11 cellular contexts compared by ENCODE assay signal in genomic region chr11:117874253-117874909, GRCh38. TPM values are rescaled to one million over a fixed set of nuclear protein-coding genes. Genes with fewer than 3 reads are reported as not detected.
A peak's percentile ranks its signal among the peaks of the same experiment; 100 is the strongest.
DNase-seq lines count a peak whose midpoint lies in the region; ATAC-seq, FAIRE-seq and TF ChIP-seq lines count a peak whose summit lies in the region.
"Had no signal": no experiment of that assay in that cellular context is flagged by ENCODE, and none has a peak within 500 bp of the region (broad histone marks: within the 10 kb centered on the region; RNA-seq: fewer than 3 reads in every experiment).

No MANE protein-coding gene starts in this region.

- peaks cover 36% of the 10 kb centered on the region for H3K4me1 ChIP-seq in CD8-positive, alpha-beta T cell (ENCODE audit: insufficient read depth, low read length)
- H3K4me1 ChIP-seq in iPS-15b (ENCODE audit: control insufficient read depth, insufficient read depth, low read length) (peaks cover 30% of the 10 kb centered on the region), prostate gland (replicated peaks) (no peaks in the 10 kb centered on the region)

- no peak for TF ChIP-seq POLR2A in prostate gland (IDR thresholded peaks at IDR 0.05)

- no peak for FAIRE-seq in HTR-8/SVneo (lab: Jason Lieb, UNC)

- no peaks in the 10 kb centered on the region for H3K36me3 ChIP-seq in CD8-positive, alpha-beta T cell (ENCODE audit: insufficient read depth, low read length)
- no peaks in the 10 kb centered on the region for H3K36me3 ChIP-seq in iPS-15b (ENCODE audit: control insufficient read depth, insufficient read depth, low read length)
- no peaks in the 10 kb centered on the region for H3K36me3 ChIP-seq in prostate gland

- POLR2A ChIA-PET in CD8-positive, alpha-beta T cell (lab: Charles Lee): interaction anchor here (1.2 kb wide), 1 partner anchor 128 kb away, joined by 4 read pairs; no protein-coding TSS in a partner anchor

- peaks cover 28% of the 10 kb centered on the region for H3K4me1 Mint-ChIP-seq in CD8-positive, alpha-beta T cell (ENCODE audit: low read depth)
- peaks cover 20% of the 10 kb centered on the region for H3K4me1 Mint-ChIP-seq in activated CD4-positive, alpha-beta T cell treated with anti-CD3 and anti-CD28 coated beads, Interleukin-2, amount 10 ng/mL, durations not matched to agents 24 days and 14 days

- H3K4me3 ChIP-seq in CD8-positive, alpha-beta T cell (ENCODE audit: low read depth, low read length): no peak overlapping the region
- peak overlapping the region; percentile 93 for H3K4me3 ChIP-seq in iPS-15b (ENCODE audit: low read depth, low read length)
- H3K4me3 ChIP-seq in prostate gland: no peak overlapping the region

- H3K9ac ChIP-seq in iPS-15b (ENCODE audit: low read depth, low read length): peak overlapping the region; percentile 60

- no peak overlapping the region for H3K27ac ChIP-seq in CD8-positive, alpha-beta T cell (ENCODE audit: low read depth, low read length)
- peak overlapping the region; percentile 24 to 58 for H3K27ac ChIP-seq in prostate gland

- no peaks in the 10 kb centered on the region for H3K9me3 ChIP-seq in CD8-positive, alpha-beta T cell (ENCODE audit: low read length)
- H3K9me3 ChIP-seq in iPS-15b (ENCODE audit: control insufficient read depth, insufficient read depth, low read length) (no peaks in the 10 kb centered on the region), prostate gland (no peaks in the 10 kb centered on the region)

- CTCF ChIA-PET in CD8-positive, alpha-beta T cell (lab: Charles Lee): no interaction called here

- 35% methylated on average over 16 of the region's 16 CpGs for WGBS in prostate gland

- DNase-seq in CD8-positive, alpha-beta T cell: peak in 1 of 7 experiments; percentile 35
- DNase-seq in MV-4-11 (lab: John Stamatoyannopoulos, UW): peak; percentile 20
- no peak for DNase-seq in prostate gland (ENCODE audit: low spot score)
- no peak for DNase-seq in HTR-8/SVneo (ENCODE audit: insufficient read length, low spot score)
- no peak for DNase-seq in effector CD4-positive, alpha-beta T cell
- no peak for DNase-seq in activated CD4-positive, alpha-beta T cell treated with anti-CD3 and anti-CD28 coated beads, Interleukin-2, amount 10 ng/mL, durations not matched to agents 24 days and 14 days
- DNase-seq: activated CD8-positive, alpha-beta T cell treated with anti-CD3 and anti-CD28 coated beads, Interleukin-2, amount 10 ng/mL, durations not matched to agents 7 days and 5 days; T-helper 1 cell had no signal

- peaks cover 23% of the 10 kb centered on the region for H3K27me3 ChIP-seq in CD8-positive, alpha-beta T cell (ENCODE audit: insufficient read depth, low read length)
- peaks cover 22% of the 10 kb centered on the region for H3K27me3 ChIP-seq in iPS-15b (ENCODE audit: control insufficient read depth, insufficient read depth, low read length)
- no peaks in the 10 kb centered on the region for H3K27me3 ChIP-seq in prostate gland (replicated peaks; ENCODE audit: insufficient read depth)

- peak overlapping the region; percentile 29 for H3K4me3 Mint-ChIP-seq in CD8-positive, alpha-beta T cell
- no peak overlapping the region for H3K4me3 Mint-ChIP-seq in activated CD4-positive, alpha-beta T cell treated with anti-CD3 and anti-CD28 coated beads, Interleukin-2, amount 10 ng/mL, durations not matched to agents 24 days and 14 days

- no peaks in the 10 kb centered on the region for H3K9me3 Mint-ChIP-seq in CD8-positive, alpha-beta T cell
- H3K9me3 Mint-ChIP-seq in activated CD4-positive, alpha-beta T cell treated with anti-CD3 and anti-CD28 coated beads, Interleukin-2, amount 10 ng/mL, durations not matched to agents 24 days and 14 days: no peaks in the 10 kb centered on the region

- no peak for TF ChIP-seq CTCF in CD8-positive, alpha-beta T cell (IDR thresholded peaks at IDR 0.05)
- TF ChIP-seq CTCF in prostate gland (IDR thresholded peaks at IDR 0.05): no peak

- no peaks in the 10 kb centered on the region for H3K36me3 Mint-ChIP-seq in CD8-positive, alpha-beta T cell
- H3K36me3 Mint-ChIP-seq in activated CD4-positive, alpha-beta T cell treated with anti-CD3 and anti-CD28 coated beads, Interleukin-2, amount 10 ng/mL, durations not matched to agents 24 days and 14 days (ENCODE audit: low read depth): no peaks in the 10 kb centered on the region

- intact Hi-C loops in CD8-positive, alpha-beta T cell (cut with DNase I, micrococcal nuclease): no loop called here
- intact Hi-C loops in prostate gland (cut with DNase I): no loop called here
- intact Hi-C loops in activated CD4-positive, alpha-beta T cell treated with anti-CD3 and anti-CD28 coated beads, Interleukin-2, amount 10 ng/mL, durations not matched to agents 24 days and 14 days (cut with micrococcal nuclease): no loop called here

- no peak overlapping the region for H3K27ac Mint-ChIP-seq in CD8-positive, alpha-beta T cell
- H3K27ac Mint-ChIP-seq in activated CD4-positive, alpha-beta T cell treated with anti-CD3 and anti-CD28 coated beads, Interleukin-2, amount 10 ng/mL, durations not matched to agents 24 days and 14 days: no peak overlapping the region

- peaks cover 46% of the 10 kb centered on the region for H3K27me3 Mint-ChIP-seq in CD8-positive, alpha-beta T cell (ENCODE audit: low read depth)
- H3K27me3 Mint-ChIP-seq in activated CD4-positive, alpha-beta T cell treated with anti-CD3 and anti-CD28 coated beads, Interleukin-2, amount 10 ng/mL, durations not matched to agents 24 days and 14 days: peaks cover 56% of the 10 kb centered on the region

- ATAC-seq in CD8-positive, alpha-beta T cell: no peak
- ATAC-seq in GM18517 (IDR thresholded peaks at IDR 0.05; ENCODE audit: unreplicated experiment): no peak

RNA-seq across cellular contexts. Expression of gene FXYD6, which starts 2.1 kb away (rescaled TPM):
- not detected for total RNA-seq in CD8-positive, alpha-beta T cell
- 100 to 1,000 TPM in 1 of 2 donors, 10 to 100 TPM in 1; 29.6 to 366 TPM for total RNA-seq in prostate gland
- not detected in 2 replicates for total RNA-seq in activated CD4-positive, alpha-beta T cell treated with anti-CD3 and anti-CD28 coated beads, Interleukin-2, amount 10 ng/mL, durations not matched to agents 24 days and 14 days

RNA-seq across cellular contexts. Expression of gene FXYD2, which starts 49.8 kb away (rescaled TPM):
- 1 to 10 TPM; 9.1 to 9.6 TPM for total RNA-seq in CD8-positive, alpha-beta T cell
- total RNA-seq in prostate gland: 1 to 10 TPM in 1 of 2 donors, under 1 TPM in 1; 0.87 to 1.8 TPM
- total RNA-seq in activated CD4-positive, alpha-beta T cell treated with anti-CD3 and anti-CD28 coated beads, Interleukin-2, amount 10 ng/mL, durations not matched to agents 24 days and 14 days: 1.1 and 1.9 TPM in 2 replicates

RNA-seq across cellular contexts. Expression of gene TMPRSS13, which starts 54.8 kb away (rescaled TPM):
- 1 to 10 TPM; 1.7 TPM for total RNA-seq in CD8-positive, alpha-beta T cell
- total RNA-seq in prostate gland: 10 to 100 TPM in 1 of 2 donors, 1 to 10 TPM in 1; 1.2 to 14.7 TPM
- 1.2 and 1.5 TPM in 2 replicates for total RNA-seq in activated CD4-positive, alpha-beta T cell treated with anti-CD3 and anti-CD28 coated beads, Interleukin-2, amount 10 ng/mL, durations not matched to agents 24 days and 14 days
- total RNA-seq: kidney epithelial cell had no signal

Comparison
In these comparisons a context has a peak if more than half of its experiments do, and no peak if none do; other contexts are left out.
1. RNA of gene FXYD6, which starts 2.1 kb away (total RNA-seq): 29.6 to 366 TPM in prostate gland; not detected in activated CD4-positive, alpha-beta T cell treated with anti-CD3 and anti-CD28 coated beads, Interleukin-2, amount 10 ng/mL, durations not matched to agents 24 days and 14 days and not detected in CD8-positive, alpha-beta T cell; every median in the first group is over 10 times any median in the second.